Comparison of ENCODE assay signal across 1 cellular context in the genomic region with DNA sequence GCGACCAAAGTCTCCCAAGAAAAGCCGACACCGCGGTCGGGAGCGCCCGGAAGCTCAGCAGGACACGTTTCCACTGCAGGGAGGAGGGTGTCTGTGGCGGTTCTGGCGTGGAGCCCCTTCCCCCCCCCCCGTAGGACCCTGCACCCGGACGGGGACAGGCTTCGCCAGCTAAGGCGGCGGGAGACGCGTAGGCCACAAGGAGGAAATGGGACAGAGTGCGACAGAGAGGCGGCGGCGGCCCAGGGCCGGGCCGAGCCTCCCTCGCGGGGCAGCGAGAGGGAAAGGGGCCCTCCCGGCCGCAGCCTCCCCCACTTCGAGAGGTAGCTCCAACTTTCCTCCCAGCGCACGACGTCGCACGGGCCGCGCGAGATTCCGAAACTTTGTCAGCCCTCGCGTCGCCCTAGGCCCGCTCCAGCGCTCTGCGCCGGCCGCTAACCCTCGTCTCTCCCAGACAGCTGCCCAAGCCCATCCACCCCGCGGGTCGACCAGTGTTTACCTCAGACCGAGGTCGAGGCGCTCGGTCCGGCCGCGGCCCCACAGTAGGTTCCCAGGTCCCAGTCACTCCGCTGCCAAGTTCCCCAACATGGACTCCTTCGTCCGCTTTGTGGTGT.
TF ChIP-seq lines count a peak whose summit lies in the region.

No MANE protein-coding gene starts in this region.

TF ChIP-seq in K562, 482 proteins besides CTCF, POLR2A, EP300 and RAD21 (continued from another document and continues in another):
- no peak for TF ChIP-seq ZBTB43 (CRISPR knock-in tag; IDR thresholded peaks at IDR 0.05)
- TF ChIP-seq HMG20B (CRISPR knock-in tag; IDR thresholded peaks at IDR 0.05): 0 out of 2 replicates have a peak, but pooled peaks have one; percentile 52
- no peak; the same call in 1 of the 2 replicates for TF ChIP-seq ELF2 (CRISPR knock-in tag; IDR thresholded peaks at IDR 0.05)
- TF ChIP-seq ZKSCAN8 (CRISPR knock-in tag; IDR thresholded peaks at IDR 0.05): no peak
- no peak for TF ChIP-seq SOX6 (IDR thresholded peaks at IDR 0.05)
- peak; percentile 51 for TF ChIP-seq CHD1 (IDR thresholded peaks at IDR 0.05; ENCODE audit: low read length)
- TF ChIP-seq ZNF445 (CRISPR knock-in tag; IDR thresholded peaks at IDR 0.05; ENCODE audit: low read depth): no peak
- TF ChIP-seq, protein P1, sequence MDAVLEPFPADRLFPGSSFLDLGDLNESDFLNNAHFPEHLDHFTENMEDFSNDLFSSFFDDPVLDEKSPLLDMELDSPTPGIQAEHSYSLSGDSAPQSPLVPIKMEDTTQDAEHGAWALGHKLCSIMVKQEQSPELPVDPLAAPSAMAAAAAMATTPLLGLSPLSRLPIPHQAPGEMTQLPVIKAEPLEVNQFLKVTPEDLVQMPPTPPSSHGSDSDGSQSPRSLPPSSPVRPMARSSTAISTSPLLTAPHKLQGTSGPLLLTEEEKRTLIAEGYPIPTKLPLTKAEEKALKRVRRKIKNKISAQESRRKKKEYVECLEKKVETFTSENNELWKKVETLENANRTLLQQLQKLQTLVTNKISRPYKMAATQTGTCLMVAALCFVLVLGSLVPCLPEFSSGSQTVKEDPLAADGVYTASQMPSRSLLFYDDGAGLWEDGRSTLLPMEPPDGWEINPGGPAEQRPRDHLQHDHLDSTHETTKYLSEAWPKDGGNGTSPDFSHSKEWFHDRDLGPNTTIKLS (IDR thresholded peaks at IDR 0.05; ENCODE audit: borderline replicate concordance, low read depth): no peak
- TF ChIP-seq ZNF224 (CRISPR knock-in tag; IDR thresholded peaks at IDR 0.05): no peak
- no peak for TF ChIP-seq CBX3 (IDR thresholded peaks at IDR 0.05; ENCODE audit: borderline replicate concordance in 1 of 2, low read length in 2 of 2)
- TF ChIP-seq, protein P2, sequence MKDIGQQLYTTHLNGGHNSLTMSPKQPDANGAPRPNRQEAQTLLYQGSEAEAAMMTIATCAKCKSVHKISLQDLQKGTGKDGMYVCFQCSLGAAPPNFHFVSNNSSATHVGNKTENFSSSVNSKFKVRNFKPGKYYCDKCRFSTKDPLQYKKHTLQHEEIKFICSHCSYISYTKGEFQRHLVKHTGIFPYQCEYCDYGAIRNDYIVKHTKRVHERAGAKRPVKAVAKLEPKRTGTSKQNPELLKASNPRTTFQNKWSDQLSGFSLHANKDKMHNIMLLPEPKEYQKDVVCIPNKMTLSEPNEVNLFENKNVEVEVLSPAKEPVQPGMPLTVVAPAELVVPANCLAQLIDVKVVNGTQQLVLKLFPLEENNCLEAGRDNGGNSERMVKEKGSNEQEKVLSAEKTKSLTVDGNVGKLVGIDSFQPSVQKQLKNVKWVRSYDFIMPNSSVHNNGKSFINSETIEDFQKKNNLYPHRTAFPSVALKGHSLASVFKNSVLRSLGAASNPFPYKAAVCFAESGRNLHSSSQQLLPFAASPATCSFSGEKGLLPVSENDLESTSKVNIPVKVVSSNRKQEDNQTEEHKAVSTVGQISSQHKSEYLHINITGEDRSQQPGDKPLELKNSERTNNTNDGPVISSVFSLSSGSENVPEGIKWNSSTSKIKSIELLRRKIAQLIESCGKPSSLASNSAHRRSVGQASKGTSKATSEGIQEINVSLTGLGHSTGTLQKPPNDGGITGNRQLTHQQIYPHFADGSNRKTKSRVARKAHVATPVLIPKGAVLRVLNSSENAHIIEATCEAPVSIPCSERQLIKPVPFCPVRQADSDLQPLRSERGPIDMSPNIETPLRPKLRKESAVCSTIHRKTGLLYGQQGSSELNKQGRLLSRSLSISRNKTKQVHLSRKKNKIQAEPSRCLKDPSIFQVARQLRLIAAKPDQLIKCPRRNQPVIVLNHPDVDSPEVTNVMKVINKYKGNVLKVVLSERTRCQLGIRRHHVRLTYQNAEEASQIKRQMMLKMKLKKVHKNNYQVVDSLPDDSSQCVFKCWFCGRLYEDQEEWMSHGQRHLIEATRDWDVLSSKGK (CRISPR knock-in tag; IDR thresholded peaks at IDR 0.05): no peak
- no peak for TF ChIP-seq ZNF764 (CRISPR knock-in tag; IDR thresholded peaks at IDR 0.05; ENCODE audit: low read depth)
- TF ChIP-seq CHCHD3 (CRISPR knock-in tag; IDR thresholded peaks at IDR 0.05): no peak
- no peak for TF ChIP-seq SREBF1 (IDR thresholded peaks at IDR 0.05; ENCODE audit: borderline replicate concordance, low read depth, low read length)
- TF ChIP-seq, protein P3, sequence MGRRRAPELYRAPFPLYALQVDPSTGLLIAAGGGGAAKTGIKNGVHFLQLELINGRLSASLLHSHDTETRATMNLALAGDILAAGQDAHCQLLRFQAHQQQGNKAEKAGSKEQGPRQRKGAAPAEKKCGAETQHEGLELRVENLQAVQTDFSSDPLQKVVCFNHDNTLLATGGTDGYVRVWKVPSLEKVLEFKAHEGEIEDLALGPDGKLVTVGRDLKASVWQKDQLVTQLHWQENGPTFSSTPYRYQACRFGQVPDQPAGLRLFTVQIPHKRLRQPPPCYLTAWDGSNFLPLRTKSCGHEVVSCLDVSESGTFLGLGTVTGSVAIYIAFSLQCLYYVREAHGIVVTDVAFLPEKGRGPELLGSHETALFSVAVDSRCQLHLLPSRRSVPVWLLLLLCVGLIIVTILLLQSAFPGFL (CRISPR knock-in tag; IDR thresholded peaks at IDR 0.05): no peak
- TF ChIP-seq TAF15 (IDR thresholded peaks at IDR 0.05; ENCODE audit: low read depth, low read length): no peak
- TF ChIP-seq HINFP (tag; conservative IDR thresholded peaks at IDR 0.05; ENCODE audit: low read depth): no peak
- no peak for TF ChIP-seq FIP1L1 (IDR thresholded peaks at IDR 0.05; ENCODE audit: low read depth, low read length, poor library complexity, severe bottlenecking)
- TF ChIP-seq RBBP5 (IDR thresholded peaks at IDR 0.05; ENCODE audit: borderline replicate concordance, insufficient read depth, low read length, poor library complexity, severe bottlenecking): no peak
- TF ChIP-seq CC2D1A (IDR thresholded peaks at IDR 0.05): no peak
- TF ChIP-seq ETV6 (IDR thresholded peaks at IDR 0.05; ENCODE audit: borderline replicate concordance in 1 of 2, low read depth in 2 of 2, low read length in 1 of 2): no peak
- TF ChIP-seq ETV6 (CRISPR knock-in tag; IDR thresholded peaks at IDR 0.05; ENCODE audit: borderline replicate concordance): no peak
- TF ChIP-seq MEF2D (tag; conservative IDR thresholded peaks at IDR 0.05; ENCODE audit: low read depth): no peak
- no peak for TF ChIP-seq CTBP1 (IDR thresholded peaks at IDR 0.05; ENCODE audit: borderline replicate concordance)
- TF ChIP-seq KDM5B (IDR thresholded peaks at IDR 0.05; ENCODE audit: insufficient replicate concordance, low read depth, low read length): no peak
- TF ChIP-seq, protein P4, sequence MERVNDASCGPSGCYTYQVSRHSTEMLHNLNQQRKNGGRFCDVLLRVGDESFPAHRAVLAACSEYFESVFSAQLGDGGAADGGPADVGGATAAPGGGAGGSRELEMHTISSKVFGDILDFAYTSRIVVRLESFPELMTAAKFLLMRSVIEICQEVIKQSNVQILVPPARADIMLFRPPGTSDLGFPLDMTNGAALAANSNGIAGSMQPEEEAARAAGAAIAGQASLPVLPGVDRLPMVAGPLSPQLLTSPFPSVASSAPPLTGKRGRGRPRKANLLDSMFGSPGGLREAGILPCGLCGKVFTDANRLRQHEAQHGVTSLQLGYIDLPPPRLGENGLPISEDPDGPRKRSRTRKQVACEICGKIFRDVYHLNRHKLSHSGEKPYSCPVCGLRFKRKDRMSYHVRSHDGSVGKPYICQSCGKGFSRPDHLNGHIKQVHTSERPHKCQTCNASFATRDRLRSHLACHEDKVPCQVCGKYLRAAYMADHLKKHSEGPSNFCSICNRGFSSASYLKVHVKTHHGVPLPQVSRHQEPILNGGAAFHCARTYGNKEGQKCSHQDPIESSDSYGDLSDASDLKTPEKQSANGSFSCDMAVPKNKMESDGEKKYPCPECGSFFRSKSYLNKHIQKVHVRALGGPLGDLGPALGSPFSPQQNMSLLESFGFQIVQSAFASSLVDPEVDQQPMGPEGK (CRISPR knock-in tag; IDR thresholded peaks at IDR 0.05; ENCODE audit: borderline replicate concordance): no peak
- TF ChIP-seq MCM5 (IDR thresholded peaks at IDR 0.05; ENCODE audit: low read depth): no peak
- TF ChIP-seq, protein P5, sequence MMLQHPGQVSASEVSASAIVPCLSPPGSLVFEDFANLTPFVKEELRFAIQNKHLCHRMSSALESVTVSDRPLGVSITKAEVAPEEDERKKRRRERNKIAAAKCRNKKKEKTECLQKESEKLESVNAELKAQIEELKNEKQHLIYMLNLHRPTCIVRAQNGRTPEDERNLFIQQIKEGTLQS (IDR thresholded peaks at IDR 0.05): no peak
- TF ChIP-seq, protein P5 (CRISPR knock-in tag; conservative IDR thresholded peaks at IDR 0.05): no peak
- TF ChIP-seq, protein P6, sequence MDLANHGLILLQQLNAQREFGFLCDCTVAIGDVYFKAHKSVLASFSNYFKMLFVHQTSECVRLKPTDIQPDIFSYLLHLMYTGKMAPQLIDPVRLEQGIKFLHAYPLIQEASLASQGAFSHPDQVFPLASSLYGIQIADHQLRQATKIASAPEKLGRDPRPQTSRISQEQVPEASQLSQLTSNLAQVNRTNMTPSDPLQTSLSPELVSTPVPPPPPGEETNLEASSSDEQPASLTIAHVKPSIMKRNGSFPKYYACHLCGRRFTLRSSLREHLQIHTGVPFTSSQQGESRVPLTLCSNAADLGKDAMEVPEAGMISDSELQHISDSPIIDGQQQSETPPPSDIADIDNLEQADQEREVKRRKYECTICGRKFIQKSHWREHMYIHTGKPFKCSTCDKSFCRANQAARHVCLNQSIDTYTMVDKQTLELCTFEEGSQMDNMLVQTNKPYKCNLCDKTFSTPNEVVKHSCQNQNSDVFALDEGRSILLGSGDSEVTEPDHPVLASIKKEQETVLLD (IDR thresholded peaks at IDR 0.05): no peak
- no peak for TF ChIP-seq HES1 (IDR thresholded peaks at IDR 0.05; ENCODE audit: low read depth)
- no peak for TF ChIP-seq ZSCAN32 (CRISPR knock-in tag; IDR thresholded peaks at IDR 0.05)
- TF ChIP-seq E2F8 (IDR thresholded peaks at IDR 0.05; ENCODE audit: low read depth, partially characterized antibody): no peak
- TF ChIP-seq KAT2B (IDR thresholded peaks at IDR 0.05; ENCODE audit: low read depth, low read length): no peak
- TF ChIP-seq, protein P7, sequence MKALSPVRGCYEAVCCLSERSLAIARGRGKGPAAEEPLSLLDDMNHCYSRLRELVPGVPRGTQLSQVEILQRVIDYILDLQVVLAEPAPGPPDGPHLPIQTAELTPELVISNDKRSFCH (CRISPR knock-in tag; IDR thresholded peaks at IDR 0.05): no peak
- TF ChIP-seq, protein P7 (tag; IDR thresholded peaks at IDR 0.05): no peak
- no peak for TF ChIP-seq GATAD2A (IDR thresholded peaks at IDR 0.05)
- TF ChIP-seq XRCC5 (IDR thresholded peaks at IDR 0.05; ENCODE audit: low read depth, low read length): 0 out of 2 replicates have a peak, but pooled peaks have one; percentile 14
- no peak for TF ChIP-seq ZNF449 (CRISPR knock-in tag; IDR thresholded peaks at IDR 0.05)
